Comparison of ENCODE assay signal across 1 cellular context in the genomic region with DNA sequence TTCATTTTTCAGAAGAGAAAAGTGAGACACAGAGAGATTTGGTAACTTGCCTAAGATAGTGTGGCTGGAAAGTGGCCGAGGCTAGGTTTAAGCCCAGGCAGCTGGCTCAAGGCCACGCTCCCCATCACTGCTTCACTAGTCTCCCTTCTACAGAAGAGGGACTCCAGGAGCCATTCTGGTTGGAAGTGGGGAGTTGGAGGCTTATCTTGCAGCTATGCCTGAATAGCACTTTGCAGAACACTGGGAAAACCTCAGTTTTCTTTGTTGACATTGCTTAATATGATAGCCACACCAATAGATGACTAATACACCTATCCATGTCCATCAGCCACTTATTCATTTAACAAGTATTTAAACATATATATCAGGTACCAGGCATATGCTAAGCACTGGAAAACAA.
TF ChIP-seq lines count a peak whose summit lies in the region.

No MANE protein-coding gene starts in this region.

TF ChIP-seq in IMR-90, 13 proteins besides CTCF, POLR2A, EP300 and RAD21:
- TF ChIP-seq CEBPB (IDR thresholded peaks at IDR 0.05; ENCODE audit: low read depth, low read length) (0 out of 2 replicates have a peak, but pooled peaks have one; percentile 27), RFX5 (IDR thresholded peaks at IDR 0.05; ENCODE audit: low read depth, low read length) (no peak)
